In the genomic region with DNA sequence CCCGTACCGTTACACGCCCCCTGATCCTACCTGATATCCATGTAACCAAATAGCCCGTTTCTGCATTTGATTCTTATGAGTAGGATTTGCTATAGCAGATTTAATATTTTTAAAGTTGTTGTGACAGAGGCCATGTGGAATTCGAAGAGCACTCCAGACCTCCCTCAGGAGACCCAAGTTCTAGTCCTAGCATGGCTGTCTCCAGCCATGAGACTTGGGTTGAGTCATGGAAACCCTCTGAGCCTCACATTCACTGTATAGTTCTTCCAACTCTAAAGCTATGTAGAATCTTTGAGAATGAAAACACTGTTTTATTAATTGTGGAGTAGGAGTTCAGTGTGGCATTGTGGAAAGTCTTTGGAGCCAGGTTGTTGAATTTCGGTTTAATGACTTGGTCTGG, we compare ENCODE assay signal across 15 cellular contexts. TPM values are rescaled to one million over a fixed set of nuclear protein-coding genes. Genes with fewer than 3 reads are reported as not detected.
DNase-seq lines count a peak whose midpoint lies in the region; ATAC-seq and TF ChIP-seq lines count a peak whose summit lies in the region.
"Had no signal": no experiment of that assay in that cellular context is flagged by ENCODE, and none has a peak within 500 bp of the region (broad histone marks: within the 10 kb centered on the region; RNA-seq: fewer than 3 reads in every experiment).

No MANE protein-coding gene starts in this region.

- TF ChIP-seq POLR2A in stomach (IDR thresholded peaks at IDR 0.05) = no peak

- CTCF ChIA-PET in activated naive CD4-positive, alpha-beta T cell treated with anti-CD3 and anti-CD28 coated beads for 36 hours (lab: Charles Lee) = interaction anchor here (0.6 to 2.0 kb wide), 8 partner anchors 9 to 121 kb away, joined by 3 to 7 read pairs (median 4); no protein-coding TSS in a partner anchor

- H3K4me1 ChIP-seq in left lung (peaks cover 0 to 60% of the 10 kb centered on the region in 2 donors), stomach (peaks cover 0 to 33% (median 4%) of the 10 kb centered on the region in 4 donors)

- H3K4me3 ChIP-seq in left lung (no peak overlapping the region), stomach (no peak overlapping the region)

- no peaks in the 10 kb centered on the region for H3K27me3 Mint-ChIP-seq in activated naive CD4-positive, alpha-beta T cell treated with anti-CD3 and anti-CD28 coated beads for 36 hours (ENCODE audit: low read depth)
- H3K27me3 Mint-ChIP-seq in osteocyte (ENCODE audit: unreplicated experiment) = no peaks in the 10 kb centered on the region
- H3K27me3 Mint-ChIP-seq: type B pancreatic cell had no signal

- peaks cover 24% of the 10 kb centered on the region for H3K36me3 Mint-ChIP-seq in activated naive CD4-positive, alpha-beta T cell treated with anti-CD3 and anti-CD28 coated beads for 36 hours (ENCODE audit: low read depth)
- peaks cover 19 to 26% of the 10 kb centered on the region in 2 donors for H3K36me3 Mint-ChIP-seq in activated naive CD4-positive, alpha-beta T cell treated with anti-CD3 and anti-CD28 coated beads, Interleukin-2, amount 50 U/mL, for 72 hours
- peaks cover 25% of the 10 kb centered on the region for H3K36me3 Mint-ChIP-seq in osteocyte (ENCODE audit: unreplicated experiment)

- DNase-seq in activated naive CD4-positive, alpha-beta T cell treated with anti-CD3 and anti-CD28 coated beads for 36 hours = no peak
- no peak for DNase-seq in activated naive CD4-positive, alpha-beta T cell (lab: John Stamatoyannopoulos, UW)
- DNase-seq in activated naive CD4-positive, alpha-beta T cell treated with anti-CD3 and anti-CD28 coated beads, Interleukin-2, amount 50 U/mL, for 72 hours (ENCODE audit: low spot score in 2 of 2) = no peak
- no peak for DNase-seq in left lung
- DNase-seq in stomach = no peak
- no peak for DNase-seq in osteocyte (ENCODE audit: extremely low spot score, unreplicated experiment)
- no peak for DNase-seq in NCI-H2171 treated with DMSO at 0.1 percent for 48 hours (lab: John Stamatoyannopoulos, UW)
- DNase-seq: hippocampal formation, left ventricle myocardium superior, MM.1S, NCI-H187 treated with DMSO at 0.1 percent for 48 hours, NCI-H524, OCI-M1 had no signal

- peak overlapping the region; percentile 96 for H3K27ac Mint-ChIP-seq in activated naive CD4-positive, alpha-beta T cell treated with anti-CD3 and anti-CD28 coated beads for 36 hours
- peak overlapping the region; percentile 94 to 95 for H3K27ac Mint-ChIP-seq in activated naive CD4-positive, alpha-beta T cell treated with anti-CD3 and anti-CD28 coated beads, Interleukin-2, amount 50 U/mL, for 72 hours
- H3K27ac Mint-ChIP-seq in osteocyte (ENCODE audit: unreplicated experiment) = no peak overlapping the region
- H3K27ac Mint-ChIP-seq: type B pancreatic cell had no signal

- peak overlapping the region; percentile 5 to 37 for H3K27ac ChIP-seq in left lung
- peak overlapping the region in 4 of 5 donors; percentile 19 to 47 (median 41) for H3K27ac ChIP-seq in stomach

- TF ChIP-seq EP300 in stomach (IDR thresholded peaks at IDR 0.05) = no peak

- TF ChIP-seq CTCF in left lung (IDR thresholded peaks at IDR 0.05) = no peak
- TF ChIP-seq CTCF in stomach (IDR thresholded peaks at IDR 0.05) = no peak
- TF ChIP-seq CTCF in osteocyte (IDR thresholded peaks at IDR 0.05) = no peak

- intact Hi-C loops in activated naive CD4-positive, alpha-beta T cell treated with anti-CD3 and anti-CD28 coated beads for 36 hours (cut with micrococcal nuclease) = loop anchor here (1.0 to 2.0 kb wide), 5 partner anchors 19 to 110 kb away; no protein-coding TSS in a partner anchor
- intact Hi-C loops in left lung (cut with DNase I) (no loop called here), stomach (cut with DNase I; ENCODE audit: low total_unique reads) (no loop called here)

- no peaks in the 10 kb centered on the region for H3K9me3 Mint-ChIP-seq in activated naive CD4-positive, alpha-beta T cell treated with anti-CD3 and anti-CD28 coated beads for 36 hours
- H3K9me3 Mint-ChIP-seq in activated naive CD4-positive, alpha-beta T cell treated with anti-CD3 and anti-CD28 coated beads, Interleukin-2, amount 50 U/mL, for 72 hours = no peaks in the 10 kb centered on the region
- H3K9me3 Mint-ChIP-seq in osteocyte (ENCODE audit: unreplicated experiment) = no peaks in the 10 kb centered on the region
- H3K9me3 Mint-ChIP-seq: type B pancreatic cell had no signal

- peaks cover 81% of the 10 kb centered on the region for H3K4me1 Mint-ChIP-seq in activated naive CD4-positive, alpha-beta T cell treated with anti-CD3 and anti-CD28 coated beads for 36 hours (ENCODE audit: low read depth)
- H3K4me1 Mint-ChIP-seq in osteocyte (ENCODE audit: unreplicated experiment) = peaks cover 33% of the 10 kb centered on the region

- H3K27me3 ChIP-seq in left lung = no peaks in the 10 kb centered on the region
- H3K27me3 ChIP-seq in stomach = no peaks in the 10 kb centered on the region

- H3K36me3 ChIP-seq in left lung (peaks cover 0 to 10% of the 10 kb centered on the region in 2 donors), stomach (peaks cover 0 to 26% (median 18%) of the 10 kb centered on the region in 4 donors)

- ATAC-seq in activated naive CD4-positive, alpha-beta T cell treated with anti-CD3 and anti-CD28 coated beads, Interleukin-2, amount 50 U/mL, for 72 hours = peak; percentile 18 to 39
- no peak for ATAC-seq in left lung
- no peak for ATAC-seq in GM18907 (IDR thresholded peaks at IDR 0.05; ENCODE audit: unreplicated experiment)
- ATAC-seq: left ventricle myocardium superior had no signal

- H3K9me3 ChIP-seq in left lung (no peaks in the 10 kb centered on the region), stomach (no peaks in the 10 kb centered on the region)

- WGBS in stomach, 5 donors = 74 to 90% (median 86%) methylated on average over 6 of the region's 6 CpGs

- H3K4me3 Mint-ChIP-seq in activated naive CD4-positive, alpha-beta T cell treated with anti-CD3 and anti-CD28 coated beads for 36 hours = peak overlapping the region; percentile 54
- no peak overlapping the region for H3K4me3 Mint-ChIP-seq in osteocyte (ENCODE audit: unreplicated experiment)
- H3K4me3 Mint-ChIP-seq: type B pancreatic cell had no signal

RNA-seq across cellular contexts. Expression of a gene that starts 8.0 kb away (rescaled TPM):
- 10 to 100 TPM; 37.4 to 38.8 TPM for total RNA-seq in activated naive CD4-positive, alpha-beta T cell treated with anti-CD3 and anti-CD28 coated beads for 36 hours
- 10 to 100 TPM; 55.0 to 55.4 TPM for total RNA-seq in activated naive CD4-positive, alpha-beta T cell treated with anti-CD3 and anti-CD28 coated beads, Interleukin-2, amount 50 U/mL, for 72 hours
- total RNA-seq in left lung (10 to 100 TPM in 1 of 2 donors, 1 to 10 TPM in 1; 7.4 to 10.9 TPM), stomach (10 to 100 TPM in 4 of 5 donors, under 1 TPM in 1; 0.58 to 24.4 (median 16.4) TPM), osteocyte (0.19 TPM in 1 of 2 replicates, not detected in the other)
- polyA plus RNA-seq in stomach = 1 to 10 TPM; 3.0 to 5.8 (median 4.5) TPM

RNA-seq across cellular contexts. Expression of a gene that starts 57.0 kb away (rescaled TPM):
- total RNA-seq in activated naive CD4-positive, alpha-beta T cell treated with anti-CD3 and anti-CD28 coated beads for 36 hours = 1 to 10 TPM; 2.4 TPM
- total RNA-seq in activated naive CD4-positive, alpha-beta T cell treated with anti-CD3 and anti-CD28 coated beads, Interleukin-2, amount 50 U/mL, for 72 hours = 1 to 10 TPM; 2.0 to 8.4 TPM
- total RNA-seq in left lung = under 1 TPM; 0.17 to 0.55 TPM
- total RNA-seq in stomach = not detected
- polyA plus RNA-seq in stomach = under 1 TPM in 2 of 3 donors, not detected in 1; 0.68 to 0.76 TPM
- not detected in 2 replicates for total RNA-seq in osteocyte
- total RNA-seq: left ventricle myocardium superior had no signal

Comparison
In these comparisons a context has a peak if more than half of its experiments do, and no peak if none do; other contexts are left out.
1. ATAC-seq: peak in activated naive CD4-positive, alpha-beta T cell treated with anti-CD3 and anti-CD28 coated beads, Interleukin-2, amount 50 U/mL, for 72 hours (2 of 2); none in left lung (single experiment) and GM18907 (single experiment).